ENCODE assay signal across 24 cellular contexts in the genomic region with DNA sequence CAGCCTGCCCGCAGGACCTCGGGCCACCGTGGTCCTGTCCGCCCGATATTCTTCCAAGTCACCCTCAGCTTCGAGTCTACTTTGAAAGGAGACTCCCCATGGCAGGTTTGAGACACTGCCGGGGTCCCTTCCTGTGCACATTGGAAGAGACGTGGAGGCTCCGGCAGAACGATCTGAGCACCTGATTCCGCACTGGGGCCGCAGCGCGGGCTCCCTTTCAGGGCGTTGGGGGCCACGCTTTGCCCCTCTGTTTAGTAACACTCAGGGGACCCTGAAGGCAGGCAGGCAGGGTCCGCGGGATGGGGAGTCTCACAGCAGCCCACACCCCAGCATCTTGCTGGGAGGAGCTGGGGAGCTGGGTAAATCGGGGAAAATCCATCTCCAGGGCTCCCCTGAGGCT. TPM values are rescaled to one million over a fixed set of nuclear protein-coding genes. Genes with fewer than 3 reads are reported as not detected.
DNase-seq lines count a peak whose midpoint lies in the region; ATAC-seq and TF ChIP-seq lines count a peak whose summit lies in the region.
"Had no signal": no experiment of that assay in that cellular context is flagged by ENCODE, and none has a peak within 500 bp of the region (broad histone marks: within the 10 kb centered on the region; RNA-seq: fewer than 3 reads in every experiment).

No MANE protein-coding gene starts in this region.

- H3K9me3 ChIP-seq in HEK293 (ENCODE audit: control insufficient read depth, insufficient read depth, low read depth, low read length) (no peaks in the 10 kb centered on the region), neural progenitor cell (ENCODE audit: low read depth) (no peaks in the 10 kb centered on the region), gastrocnemius medialis (no peaks in the 10 kb centered on the region)
- H3K9me3 ChIP-seq: BE2C, BLaER1 had no signal

- H3K36me3 ChIP-seq in HEK293 (ENCODE audit: control insufficient read depth in 2 of 2, insufficient read depth in 1 of 2, low read length in 2 of 2) (no peaks in the 10 kb centered on the region), neural progenitor cell (no peaks in the 10 kb centered on the region), gastrocnemius medialis (no peaks in the 10 kb centered on the region)
- H3K36me3 ChIP-seq: BE2C, BLaER1 had no signal

- no peaks in the 10 kb centered on the region for H3K79me2 ChIP-seq in neural progenitor cell (ENCODE audit: low read depth)

- no peak for TF ChIP-seq CTCF in HEK293 (tag by site-specific recombination; IDR thresholded peaks at IDR 0.05)
- TF ChIP-seq CTCF in neural progenitor cell (IDR thresholded peaks at IDR 0.05) = no peak
- no peak for TF ChIP-seq CTCF in natural killer cell (IDR thresholded peaks at IDR 0.05)
- no peak for TF ChIP-seq CTCF in gastrocnemius medialis (IDR thresholded peaks at IDR 0.05 in 4 of 5, conservative IDR thresholded peaks at IDR 0.05 in 1 of 5)

- H3K27me3 Mint-ChIP-seq in neural progenitor cell (ENCODE audit: insufficient read depth, low read depth) (peaks cover 21% of the 10 kb centered on the region), natural killer cell (ENCODE audit: low read depth in 2 of 2) (peaks cover 0 to 5% of the 10 kb centered on the region in 2 donors)
- peaks cover 16 to 22% of the 10 kb centered on the region in 2 donors for H3K27me3 Mint-ChIP-seq in stimulated activated naive B cell treated with anti-CD40 and anti-IgM and Interleukin-4, amounts not matched to agents 10 μg/mL and 1 μg/mL and 100 μg/mL, for 72 hours
- H3K27me3 Mint-ChIP-seq: CD4-positive, CD25-positive, alpha-beta regulatory T cell had no signal

- H3K27ac ChIP-seq in HEK293 (ENCODE audit: extremely low read depth, low read depth, low read length) (no peak overlapping the region), neural progenitor cell (no peak overlapping the region), gastrocnemius medialis (no peak overlapping the region)
- H3K27ac ChIP-seq: BLaER1 had no signal

- H3K9ac ChIP-seq in neural progenitor cell = no peak overlapping the region
- H3K9ac ChIP-seq: BLaER1 had no signal

- H3K27me3 ChIP-seq in neural progenitor cell (no peaks in the 10 kb centered on the region), gastrocnemius medialis (peaks cover 10 to 14% (median 11%) of the 10 kb centered on the region in 3 donors)

- no peaks in the 10 kb centered on the region for H3F3A ChIP-seq in neural progenitor cell (ENCODE audit: low read depth)

- H3K4me1 ChIP-seq in HEK293 (ENCODE audit: control insufficient read depth, insufficient read depth, low read length) = no peaks in the 10 kb centered on the region
- no peaks in the 10 kb centered on the region for H3K4me1 ChIP-seq in neural progenitor cell
- H3K4me1 ChIP-seq in gastrocnemius medialis = no peaks in the 10 kb centered on the region
- H3K4me1 ChIP-seq: BE2C, BLaER1 had no signal

- H3K4me2 ChIP-seq in neural progenitor cell = no peak overlapping the region
- H3K4me2 ChIP-seq: BLaER1 had no signal

- in situ Hi-C loops in gastrocnemius medialis (cut with MboI; ENCODE audit: low sequenced_read_pairs in 4 of 4) = no loop called here

- DNase-seq in neural progenitor cell (ENCODE audit: low spot score) = no peak
- DNase-seq in stimulated activated naive B cell treated with anti-CD40 and anti-IgM and Interleukin-4, amounts not matched to agents 10 μg/mL and 1 μg/mL and 100 μg/mL, for 72 hours = no peak
- no peak for DNase-seq in NCI-H1436 treated with DMSO at 0.1 percent for 48 hours (lab: John Stamatoyannopoulos, UW)
- DNase-seq in natural killer cell = no peak
- no peak for DNase-seq in gastrocnemius medialis
- DNase-seq: 8988T; ACHN; BE2C; C1 segment of cervical spinal cord; CD4-positive, CD25-positive, alpha-beta regulatory T cell; CD8-positive, alpha-beta memory T cell; COR-L47; DMS 273 treated with DMSO at 0.1 percent for 48 hours; DMS153; DMS53; DMS79; DND-41; EL; GDM1 had no signal

- no peaks in the 10 kb centered on the region for H3K9me3 Mint-ChIP-seq in neural progenitor cell
- H3K9me3 Mint-ChIP-seq in stimulated activated naive B cell treated with anti-CD40 and anti-IgM and Interleukin-4, amounts not matched to agents 10 μg/mL and 1 μg/mL and 100 μg/mL, for 72 hours = no peaks in the 10 kb centered on the region
- H3K9me3 Mint-ChIP-seq in natural killer cell = no peaks in the 10 kb centered on the region
- H3K9me3 Mint-ChIP-seq: CD8-positive, alpha-beta memory T cell had no signal

- no peaks in the 10 kb centered on the region for H4K20me1 ChIP-seq in neural progenitor cell (ENCODE audit: low read depth)

- no peak overlapping the region for H3K4me3 ChIP-seq in HEK293 (ENCODE audit: low read depth, low read length)
- H3K4me3 ChIP-seq in neural progenitor cell = no peak overlapping the region
- no peak overlapping the region for H3K4me3 ChIP-seq in gastrocnemius medialis
- H3K4me3 ChIP-seq: BLaER1, GM12878 had no signal

- intact Hi-C loops in natural killer cell (cut with micrococcal nuclease) (no loop called here), gastrocnemius medialis (cut with DNase I; ENCODE audit: low total_unique reads) (no loop called here)

- POLR2A ChIA-PET in HEK293 (lab: Yijun Ruan, JAX) = no interaction called here

- H3K36me3 Mint-ChIP-seq in neural progenitor cell = peaks cover 2% of the 10 kb centered on the region
- H3K36me3 Mint-ChIP-seq in stimulated activated naive B cell treated with anti-CD40 and anti-IgM and Interleukin-4, amounts not matched to agents 10 μg/mL and 1 μg/mL and 100 μg/mL, for 72 hours = no peaks in the 10 kb centered on the region
- H3K36me3 Mint-ChIP-seq in natural killer cell = no peaks in the 10 kb centered on the region
- H3K36me3 Mint-ChIP-seq: CD14-positive monocyte; CD4-positive, alpha-beta memory T cell; CD4-positive, CD25-positive, alpha-beta regulatory T cell; CD8-positive, alpha-beta memory T cell had no signal

- H3K4me3 Mint-ChIP-seq in neural progenitor cell (no peak overlapping the region), natural killer cell (no peak overlapping the region)
- no peak overlapping the region for H3K4me3 Mint-ChIP-seq in stimulated activated naive B cell treated with anti-CD40 and anti-IgM and Interleukin-4, amounts not matched to agents 10 μg/mL and 1 μg/mL and 100 μg/mL, for 72 hours
- H3K4me3 Mint-ChIP-seq: CD14-positive monocyte; CD4-positive, alpha-beta memory T cell; CD4-positive, CD25-positive, alpha-beta regulatory T cell; CD8-positive, alpha-beta memory T cell had no signal

- H2AFZ ChIP-seq in neural progenitor cell (replicated peaks) = no peak overlapping the region

- ATAC-seq in stimulated activated naive B cell treated with anti-CD40 and anti-IgM and Interleukin-4, amounts not matched to agents 10 μg/mL and 1 μg/mL and 100 μg/mL, for 72 hours (replicated peaks) = no peak
- no peak for ATAC-seq in natural killer cell
- no peak for ATAC-seq in gastrocnemius medialis
- ATAC-seq: GM12878 had no signal

- CTCF ChIA-PET in HEK293 (lab: Yijun Ruan, JAX) = no interaction called here

- H3K27ac Mint-ChIP-seq in neural progenitor cell (peak overlapping the region; percentile 50), natural killer cell (no peak overlapping the region)
- peak overlapping the region; percentile 34 for H3K27ac Mint-ChIP-seq in stimulated activated naive B cell treated with anti-CD40 and anti-IgM and Interleukin-4, amounts not matched to agents 10 μg/mL and 1 μg/mL and 100 μg/mL, for 72 hours
- H3K27ac Mint-ChIP-seq: CD14-positive monocyte; CD4-positive, alpha-beta memory T cell; CD4-positive, CD25-positive, alpha-beta regulatory T cell; CD8-positive, alpha-beta memory T cell had no signal

- no peak for TF ChIP-seq POLR2A in gastrocnemius medialis (IDR thresholded peaks at IDR 0.05)

- H3K4me1 Mint-ChIP-seq in neural progenitor cell (peaks cover 13% of the 10 kb centered on the region), natural killer cell (no peaks in the 10 kb centered on the region)
- no peaks in the 10 kb centered on the region for H3K4me1 Mint-ChIP-seq in stimulated activated naive B cell treated with anti-CD40 and anti-IgM and Interleukin-4, amounts not matched to agents 10 μg/mL and 1 μg/mL and 100 μg/mL, for 72 hours
- H3K4me1 Mint-ChIP-seq: CD14-positive monocyte; CD8-positive, alpha-beta memory T cell had no signal

TF ChIP-seq in HEK293, 187 proteins besides CTCF, POLR2A, EP300 and RAD21:
- TF ChIP-seq ZNF600 (tag by site-specific recombination; IDR thresholded peaks at IDR 0.05) (peak; percentile 84), ZNF354C (tag by site-specific recombination; IDR thresholded peaks at IDR 0.05; ENCODE audit: borderline replicate concordance, low read depth) (no peak), ZNF416 (tag by site-specific recombination; IDR thresholded peaks at IDR 0.05) (no peak), ZFHX2 (tag by site-specific recombination; conservative IDR thresholded peaks at IDR 0.05) (no peak)

RNA-seq across cellular contexts. Expression of a gene that starts 30.6 kb away (rescaled TPM):
- total RNA-seq in neural progenitor cell (ENCODE audit: low replicate concordance) = 0.75 and 3.0 TPM in 2 replicates
- total RNA-seq in natural killer cell = not detected
- under 1 TPM; 0.10 to 0.91 (median 0.33) TPM for total RNA-seq in gastrocnemius medialis
- total RNA-seq: GM12878 had no signal

RNA-seq across cellular contexts. Expression of a gene that starts 41.4 kb away (rescaled TPM):
- total RNA-seq in neural progenitor cell (ENCODE audit: low replicate concordance) (3.4 and 26.8 TPM in 2 replicates), natural killer cell (10 to 100 TPM; 28.2 to 42.2 (median 41.2) TPM), gastrocnemius medialis (10 to 100 TPM in 2 of 4 donors, 1 to 10 TPM in 2; 7.7 to 15.8 (median 10.2) TPM)

Comparison
In these comparisons a context has a peak if more than half of its experiments do, and no peak if none do; other contexts are left out.
1. H3K27ac Mint-ChIP-seq: peak in neural progenitor cell (single experiment) and stimulated activated naive B cell treated with anti-CD40 and anti-IgM and Interleukin-4, amounts not matched to agents 10 μg/mL and 1 μg/mL and 100 μg/mL, for 72 hours (single experiment); none in natural killer cell (0 of 2).